In genomic region chr4:151427268-151427667, GRCh38 we compare ENCODE assay signal across 24 cellular contexts. TPM values are rescaled to one million over a fixed set of nuclear protein-coding genes. Genes with fewer than 3 reads are reported as not detected.
"Had no signal": no experiment of that assay in that cellular context is flagged by ENCODE, and none has a peak within 500 bp of the region (broad histone marks: within the 10 kb centered on the region; RNA-seq: fewer than 3 reads in every experiment).

No MANE protein-coding gene starts in this region.

- H3K36me3 Mint-ChIP-seq: activated naive CD4-positive, alpha-beta T cell treated with anti-CD3 and anti-CD28 coated beads, Interleukin-2, amount 10 ng/mL, durations not matched to agents 7 days and 5 days; activated naive CD8-positive, alpha-beta T cell treated with anti-CD3 and anti-CD28 coated beads for 36 hours had no signal

- H3K27me3 ChIP-seq: SJCRH30 had no signal

- H3K27ac Mint-ChIP-seq: activated CD8-positive, alpha-beta T cell treated with anti-CD3 and anti-CD28 coated beads for 36 hours; activated naive CD4-positive, alpha-beta T cell treated with anti-CD3 and anti-CD28 coated beads, Interleukin-2, amount 10 ng/mL, durations not matched to agents 7 days and 5 days; activated naive CD8-positive, alpha-beta T cell treated with anti-CD3 and anti-CD28 coated beads for 36 hours; activated T-cell treated with anti-CD3 and anti-CD28 coated beads, Interleukin-2, amount 50 U/mL, for 72 hours; activated T-helper 2 cell treated with anti-CD3 and anti-CD28 coated beads, Interferon-gamma antibody, Interleukin-2, Interleukin-4, amounts not matched to agents 10 μg/mL and 5 μg/mL and 100 μg/mL, durations not matched to agents 14 hours and 24 hours and 36 hours had no signal

- H3K27ac ChIP-seq: SJCRH30 had no signal

- H3K9me3 Mint-ChIP-seq: activated CD8-positive, alpha-beta T cell treated with anti-CD3 and anti-CD28 coated beads for 36 hours; activated naive CD4-positive, alpha-beta T cell treated with anti-CD3 and anti-CD28 coated beads, Interleukin-2, amount 10 ng/mL, durations not matched to agents 7 days and 5 days; activated naive CD8-positive, alpha-beta T cell treated with anti-CD3 and anti-CD28 coated beads for 36 hours; activated T-cell treated with anti-CD3 and anti-CD28 coated beads, Interleukin-2, amount 50 U/mL, for 72 hours; activated T-helper 2 cell treated with anti-CD3 and anti-CD28 coated beads, Interferon-gamma antibody, Interleukin-2, Interleukin-4, amounts not matched to agents 10 μg/mL and 5 μg/mL and 100 μg/mL, durations not matched to agents 14 hours and 24 hours and 36 hours had no signal

- DNase-seq: activated CD4-positive, alpha-beta T cell treated with anti-CD3 and anti-CD28 coated beads for 4 hours; activated CD8-positive, alpha-beta memory T cell treated with anti-CD3 and anti-CD28 coated beads, Interleukin-2, amount 50 U/mL, for 4 hours; activated CD8-positive, alpha-beta T cell treated with anti-CD3 and anti-CD28 coated beads for 36 hours; activated gamma-delta T cell treated with Interleukin-2 at 50 U/mL for 16 hours; activated naive CD4-positive, alpha-beta T cell treated with anti-CD3 and anti-CD28 coated beads, Interleukin-2, amount 10 ng/mL, durations not matched to agents 7 days and 5 days; activated naive CD8-positive, alpha-beta T cell treated with anti-CD3 and anti-CD28 coated beads for 36 hours; activated T-cell treated with anti-CD3 and anti-CD28 coated beads, Interleukin-2, amount 50 U/mL, for 72 hours; anterior cingulate cortex; NCI-H1105 treated with DMSO at 0.1 percent for 48 hours; NCI-H1436 treated with DMSO at 0.1 percent for 48 hours; NCI-H187; NCI-H510A treated with DMSO at 0.1 percent for 48 hours; NCI-H69; NK-92 treated with Interleukin-12 subunit alpha and Interleukin-12 subunit beta, amount 100 ng/mL, for 24 hours; OCI-M1; Right ventricle myocardium superior; RPMI8226; SJCRH30; SK-N-SH; T-helper 1 cell had no signal

- H3K9ac ChIP-seq: SK-N-SH had no signal

- ATAC-seq: activated CD4-positive, CD25-positive, alpha-beta regulatory T cell treated with anti-CD3 and anti-CD28 coated beads, Interleukin-2, amount 50 U/mL, for 24 hours; activated CD8-positive, alpha-beta T cell treated with anti-CD3 and anti-CD28 coated beads for 36 hours; activated T-cell treated with anti-CD3 and anti-CD28 coated beads, Interleukin-2, amount 50 U/mL, for 72 hours; Panc1 had no signal

- H3K9me3 ChIP-seq: SJCRH30, SK-N-SH had no signal

- H3K4me3 Mint-ChIP-seq: activated CD8-positive, alpha-beta T cell treated with anti-CD3 and anti-CD28 coated beads for 36 hours; activated naive CD4-positive, alpha-beta T cell treated with anti-CD3 and anti-CD28 coated beads, Interleukin-2, amount 10 ng/mL, durations not matched to agents 7 days and 5 days; activated naive CD8-positive, alpha-beta T cell treated with anti-CD3 and anti-CD28 coated beads for 36 hours; activated T-cell treated with anti-CD3 and anti-CD28 coated beads, Interleukin-2, amount 50 U/mL, for 72 hours had no signal

- H3K36me3 ChIP-seq: SJCRH30 had no signal

- H3K4me3 ChIP-seq: SJCRH30 had no signal

RNA-seq across cellular contexts. Expression of gene FHIP1A, which starts 18.3 kb away (rescaled TPM):
- total RNA-seq: activated T-helper 2 cell treated with anti-CD3 and anti-CD28 coated beads, Interferon-gamma antibody, Interleukin-2, Interleukin-4, amounts not matched to agents 10 μg/mL and 5 μg/mL and 100 μg/mL, durations not matched to agents 14 hours and 24 hours and 36 hours; T-helper 2 cell treated with Interferon-gamma antibody and Interleukin-4, amounts not matched to agents 100 ng/mL and 5 ng/mL, for 36 hours had no signal
